16 cellular contexts compared by ENCODE assay signal in the genomic region with DNA sequence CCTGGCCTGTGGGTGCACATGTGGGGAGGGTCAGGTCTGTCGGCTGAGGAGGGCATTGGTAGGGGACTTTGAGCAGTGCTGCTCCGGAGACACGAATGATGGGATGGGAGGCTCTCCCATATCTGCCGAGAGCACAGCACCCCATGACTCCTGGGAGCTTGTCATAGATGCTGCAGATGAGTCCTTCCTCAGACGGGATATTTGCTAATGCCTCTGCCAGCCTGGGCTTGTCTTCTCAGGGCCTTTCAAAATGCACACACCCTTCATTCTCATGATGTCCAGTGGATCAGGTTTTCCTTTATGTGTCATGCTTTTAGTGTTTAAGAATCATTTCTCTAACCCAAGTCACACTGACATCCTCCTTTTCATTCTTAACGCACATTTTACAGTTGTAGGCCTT. TPM values are rescaled to one million over a fixed set of nuclear protein-coding genes. Genes with fewer than 3 reads are reported as not detected.
"Had no signal": no experiment of that assay in that cellular context is flagged by ENCODE, and none has a peak within 500 bp of the region (broad histone marks: within the 10 kb centered on the region; RNA-seq: fewer than 3 reads in every experiment).

No MANE protein-coding gene starts in this region.

- H3K27ac ChIP-seq: cardiac muscle cell, lower lobe of right lung, SK-N-MC, tibial nerve, VCaP had no signal

- H3K4me1 Mint-ChIP-seq: mesothelial cell of epicardium had no signal

- FAIRE-seq: astrocyte, colon, endometrium, frontal cortex had no signal

- H3K27me3 ChIP-seq: cardiac muscle cell, tibial nerve had no signal

- H3K36me3 ChIP-seq: cardiac muscle cell had no signal

- H3K27me3 Mint-ChIP-seq: stimulated activated naive B cell treated with anti-CD40 and anti-IgM and Interleukin-4, amounts not matched to agents 10 μg/mL and 1 μg/mL and 100 μg/mL, for 72 hours had no signal

- DNase-seq: activated CD4-positive, alpha-beta T cell treated with anti-CD3 and anti-CD28 coated beads, Interleukin-2, amount 50 U/mL, for 48 hours; activated naive CD4-positive, alpha-beta T cell treated with anti-CD3 and anti-CD28 coated beads for 36 hours; head of caudate nucleus; left colon; lower lobe of right lung; stimulated activated naive B cell treated with anti-CD40 and anti-IgM and Interleukin-4, amounts not matched to agents 10 μg/mL and 1 μg/mL and 100 μg/mL, for 72 hours had no signal

- H3K9me3 ChIP-seq: lower lobe of right lung had no signal

- H3K4me3 ChIP-seq: cardiac muscle cell, lower lobe of right lung, SK-N-MC, tibial nerve had no signal

- ATAC-seq: left colon; lower lobe of right lung; stimulated activated naive B cell treated with anti-CD40 and anti-IgM and Interleukin-4, amounts not matched to agents 10 μg/mL and 1 μg/mL and 100 μg/mL, for 72 hours had no signal

- H3K4me1 ChIP-seq: lower lobe of right lung had no signal

- H3K4me3 Mint-ChIP-seq: activated naive CD4-positive, alpha-beta T cell treated with anti-CD3 and anti-CD28 coated beads for 36 hours; mesothelial cell of epicardium; stimulated activated naive B cell treated with anti-CD40 and anti-IgM and Interleukin-4, amounts not matched to agents 10 μg/mL and 1 μg/mL and 100 μg/mL, for 72 hours had no signal

- H3K27ac Mint-ChIP-seq: activated naive CD4-positive, alpha-beta T cell treated with anti-CD3 and anti-CD28 coated beads for 36 hours; activated T-helper 2 cell treated with anti-CD3 and anti-CD28 coated beads, Interferon-gamma antibody, Interleukin-2, Interleukin-4, amounts not matched to agents 10 μg/mL and 5 μg/mL and 100 μg/mL, durations not matched to agents 14 hours and 24 hours and 36 hours; mesothelial cell of epicardium; stimulated activated naive B cell treated with anti-CD40 and anti-IgM and Interleukin-4, amounts not matched to agents 10 μg/mL and 1 μg/mL and 100 μg/mL, for 72 hours had no signal

RNA-seq across cellular contexts. Expression of a gene that starts 45.4 kb away (rescaled TPM):
- total RNA-seq: frontal cortex had no signal
